29 cellular contexts compared by ENCODE assay signal in the genomic region with DNA sequence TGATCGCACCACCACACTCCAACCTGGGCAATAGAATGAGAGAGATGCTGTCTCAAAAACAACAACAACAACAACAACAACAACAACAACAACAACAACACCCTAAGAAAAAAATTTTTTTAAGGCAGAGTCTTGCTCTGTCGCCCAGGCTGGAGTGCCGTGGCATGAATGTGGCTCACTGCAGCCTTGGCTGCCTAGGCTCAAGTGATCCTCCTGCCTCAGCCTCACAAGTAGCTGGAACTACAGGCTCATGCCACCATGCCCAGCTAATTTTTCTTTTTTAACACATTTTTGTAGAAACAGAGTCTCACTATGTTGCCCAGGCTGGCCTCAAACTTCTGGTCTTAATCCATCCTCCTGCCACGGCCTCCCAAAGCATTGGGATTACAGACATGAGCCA.
"Had no signal": no experiment of that assay in that cellular context is flagged by ENCODE, and none has a peak within 500 bp of the region (broad histone marks: within the 10 kb centered on the region; RNA-seq: fewer than 3 reads in every experiment).

No MANE protein-coding gene starts in this region.

- ATAC-seq: effector memory CD8-positive, alpha-beta T cell; esophagus mucosa; foreskin keratinocyte; gastrocnemius medialis; gastroesophageal sphincter; heart left ventricle; heart right ventricle had no signal

- H3K4me3 ChIP-seq: colonic mucosa, coronary artery, dorsolateral prefrontal cortex, esophagus muscularis mucosa, esophagus squamous epithelium, gastrocnemius medialis, gastroesophageal sphincter, heart left ventricle, heart right ventricle had no signal

- H3K9me3 Mint-ChIP-seq: dendritic cell treated with granulocyte-macrophage colony-stimulating factor and Interleukin-4, amounts not matched to agents 40 ng/mL and 50 ng/mL, for 4 days; effector memory CD8-positive, alpha-beta T cell; endodermal cell had no signal

- H3K4me3 Mint-ChIP-seq: dendritic cell treated with granulocyte-macrophage colony-stimulating factor and Interleukin-4, amounts not matched to agents 40 ng/mL and 50 ng/mL, for 4 days; effector memory CD8-positive, alpha-beta T cell; endodermal cell had no signal

- H3K27ac ChIP-seq: colonic mucosa, coronary artery, dorsolateral prefrontal cortex, epithelial cell of prostate, esophagus muscularis mucosa, esophagus squamous epithelium, foreskin keratinocyte, gastrocnemius medialis, gastroesophageal sphincter, heart left ventricle, heart right ventricle had no signal

- FAIRE-seq: colon, endometrium, endothelial cell of umbilical vein, frontal cortex had no signal

- H3K27me3 Mint-ChIP-seq: dendritic cell treated with granulocyte-macrophage colony-stimulating factor and Interleukin-4, amounts not matched to agents 40 ng/mL and 50 ng/mL, for 4 days; effector memory CD8-positive, alpha-beta T cell had no signal

- DNase-seq: colonic mucosa; cortex of kidney; dermis blood vessel endothelial cell; dorsolateral prefrontal cortex; effector CD4-positive, alpha-beta T cell; effector CD8-positive, alpha-beta T cell; effector memory CD4-positive, alpha-beta T cell; effector memory CD8-positive, alpha-beta T cell; endodermal cell; erythroblast; esophagus squamous epithelium; foreskin fibroblast; foreskin keratinocyte; foreskin melanocyte; gastrocnemius medialis; glutamatergic neuron; head of caudate nucleus; heart left ventricle; heart right ventricle had no signal

- H3K4me1 ChIP-seq: esophagus muscularis mucosa, esophagus squamous epithelium, foreskin keratinocyte, gastrocnemius medialis, gastroesophageal sphincter, heart left ventricle, heart right ventricle had no signal

- H3K27me3 ChIP-seq: colonic mucosa, dorsolateral prefrontal cortex, esophagus muscularis mucosa, esophagus squamous epithelium, foreskin keratinocyte, gastrocnemius medialis, gastroesophageal sphincter, heart left ventricle, heart right ventricle had no signal

- H3K27ac Mint-ChIP-seq: dendritic cell treated with granulocyte-macrophage colony-stimulating factor and Interleukin-4, amounts not matched to agents 40 ng/mL and 50 ng/mL, for 4 days; effector memory CD8-positive, alpha-beta T cell; endodermal cell had no signal

- H3K9me3 ChIP-seq: colonic mucosa, esophagus muscularis mucosa, esophagus squamous epithelium, gastrocnemius medialis, gastroesophageal sphincter, heart left ventricle, heart right ventricle had no signal
